ENCODE assay signal across 1 cellular context in genomic region chr7:107035446-107035845, GRCh38.
A peak's percentile ranks its signal among the peaks of the same experiment; 100 is the strongest.
TF ChIP-seq lines count a peak whose summit lies in the region.

No MANE protein-coding gene starts in this region.

TF ChIP-seq in K562, 482 proteins besides CTCF, POLR2A, EP300 and RAD21 (continued from another document and continues in another):
- TF ChIP-seq AFF4 (CRISPR knock-in tag; IDR thresholded peaks at IDR 0.05) (no peak), ID3 (CRISPR knock-in tag; IDR thresholded peaks at IDR 0.05) (no peak), ID3 (tag; IDR thresholded peaks at IDR 0.05) (no peak), TARDBP (IDR thresholded peaks at IDR 0.05) (no peak), SMC3 (conservative IDR thresholded peaks at IDR 0.05; ENCODE audit: insufficient read depth, low read depth, low read length) (no peak), ZNF263 (CRISPR knock-in tag; IDR thresholded peaks at IDR 0.05; ENCODE audit: borderline replicate concordance) (no peak), KDM5B (IDR thresholded peaks at IDR 0.05; ENCODE audit: insufficient replicate concordance, low read depth, low read length) (no peak), ZNF436 (CRISPR knock-in tag; IDR thresholded peaks at IDR 0.05) (no peak), ZBTB9 (CRISPR knock-in tag; IDR thresholded peaks at IDR 0.05) (0 out of 2 replicates have a peak, but pooled peaks have one; percentile 45), DPF2 (IDR thresholded peaks at IDR 0.05) (peak; percentile 99), CBX8 (IDR thresholded peaks at IDR 0.05; ENCODE audit: borderline replicate concordance, extremely low read depth, low read depth, low read length, poor library complexity, severe bottlenecking) (no peak), THAP12 (CRISPR knock-in tag; IDR thresholded peaks at IDR 0.05) (no peak), ZNF75A (CRISPR knock-in tag; IDR thresholded peaks at IDR 0.05) (no peak), XRCC5 (IDR thresholded peaks at IDR 0.05; ENCODE audit: low read depth, low read length) (no peak), CHD2 (IDR thresholded peaks at IDR 0.05; ENCODE audit: low read depth, low read length) (no peak), HDAC8 (tag; IDR thresholded peaks at IDR 0.05) (no peak), MTA2 (IDR thresholded peaks at IDR 0.05; ENCODE audit: low read depth) (peak; percentile 68), POLR3G (IDR thresholded peaks at IDR 0.05; ENCODE audit: extremely low read depth, insufficient read length, insufficient replicate concordance) (no peak), CSDE1 (IDR thresholded peaks at IDR 0.05) (0 out of 4 replicates have a peak, but pooled peaks of 1 of the 2 experiments have one; percentile 22), MCM2 (IDR thresholded peaks at IDR 0.05; ENCODE audit: low read depth) (no peak), POLR2B (IDR thresholded peaks at IDR 0.05; ENCODE audit: low read depth, partially characterized antibody) (no peak), CBFA2T3 (IDR thresholded peaks at IDR 0.05) (peak; percentile 92), DDX20 (tag; IDR thresholded peaks at IDR 0.05; ENCODE audit: low read depth) (no peak), ZNF165 (CRISPR knock-in tag; IDR thresholded peaks at IDR 0.05; ENCODE audit: borderline replicate concordance) (no peak), TAF7 (tag; IDR thresholded peaks at IDR 0.05) (no peak), RNF2 (IDR thresholded peaks at IDR 0.05) (peak; percentile 76; the same call in 1 of the 2 replicates), SMAD1 (IDR thresholded peaks at IDR 0.05; ENCODE audit: low read depth, low read length, partially characterized antibody) (no peak), BRD4 (IDR thresholded peaks at IDR 0.05) (no peak), ZNF184 (CRISPR knock-in tag; IDR thresholded peaks at IDR 0.05) (no peak), TFAM (CRISPR knock-in tag; conservative IDR thresholded peaks at IDR 0.05) (no peak), USF1 (CRISPR knock-in tag; IDR thresholded peaks at IDR 0.05) (no peak), CEBPG (CRISPR knock-in tag; IDR thresholded peaks at IDR 0.05) (no peak), CEBPG (tag; conservative IDR thresholded peaks at IDR 0.05 in 1 of 2, IDR thresholded peaks at IDR 0.05 in 1 of 2) (peak in 1 of 2 experiments; percentile 45; a peak in 1 of 4 replicates), MAFG (tag; conservative IDR thresholded peaks at IDR 0.05) (peak; percentile 11; the same call in 1 of the 2 replicates), BMI1 (IDR thresholded peaks at IDR 0.05; ENCODE audit: low read length) (no peak), ASH1L (IDR thresholded peaks at IDR 0.05; ENCODE audit: borderline replicate concordance, low read depth, partially characterized antibody) (no peak), MTA1 (IDR thresholded peaks at IDR 0.05; ENCODE audit: borderline replicate concordance) (peak; percentile 90), CREBBP (IDR thresholded peaks at IDR 0.05; ENCODE audit: low read depth, low read length) (no peak), HNRNPUL1 (IDR thresholded peaks at IDR 0.05; ENCODE audit: low read length) (no peak), RBM39 (optimal IDR thresholded peaks at IDR 0.05; ENCODE audit: low read depth, low read length) (no peak), FOXA1 (IDR thresholded peaks at IDR 0.05; ENCODE audit: borderline replicate concordance) (no peak), TRIM28 (IDR thresholded peaks at IDR 0.05) (no peak), ZFP1 (CRISPR knock-in tag; IDR thresholded peaks at IDR 0.05) (no peak), SOX6 (IDR thresholded peaks at IDR 0.05) (peak; percentile 83), HNRNPLL (IDR thresholded peaks at IDR 0.05; ENCODE audit: low read depth, low read length, poor library complexity, severe bottlenecking) (no peak), HLTF (IDR thresholded peaks at IDR 0.05) (no peak)
- TF ChIP-seq, protein P1, sequence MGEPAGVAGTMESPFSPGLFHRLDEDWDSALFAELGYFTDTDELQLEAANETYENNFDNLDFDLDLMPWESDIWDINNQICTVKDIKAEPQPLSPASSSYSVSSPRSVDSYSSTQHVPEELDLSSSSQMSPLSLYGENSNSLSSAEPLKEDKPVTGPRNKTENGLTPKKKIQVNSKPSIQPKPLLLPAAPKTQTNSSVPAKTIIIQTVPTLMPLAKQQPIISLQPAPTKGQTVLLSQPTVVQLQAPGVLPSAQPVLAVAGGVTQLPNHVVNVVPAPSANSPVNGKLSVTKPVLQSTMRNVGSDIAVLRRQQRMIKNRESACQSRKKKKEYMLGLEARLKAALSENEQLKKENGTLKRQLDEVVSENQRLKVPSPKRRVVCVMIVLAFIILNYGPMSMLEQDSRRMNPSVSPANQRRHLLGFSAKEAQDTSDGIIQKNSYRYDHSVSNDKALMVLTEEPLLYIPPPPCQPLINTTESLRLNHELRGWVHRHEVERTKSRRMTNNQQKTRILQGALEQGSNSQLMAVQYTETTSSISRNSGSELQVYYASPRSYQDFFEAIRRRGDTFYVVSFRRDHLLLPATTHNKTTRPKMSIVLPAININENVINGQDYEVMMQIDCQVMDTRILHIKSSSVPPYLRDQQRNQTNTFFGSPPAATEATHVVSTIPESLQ (CRISPR knock-in tag; IDR thresholded peaks at IDR 0.05): no peak
- TF ChIP-seq, protein P2, sequence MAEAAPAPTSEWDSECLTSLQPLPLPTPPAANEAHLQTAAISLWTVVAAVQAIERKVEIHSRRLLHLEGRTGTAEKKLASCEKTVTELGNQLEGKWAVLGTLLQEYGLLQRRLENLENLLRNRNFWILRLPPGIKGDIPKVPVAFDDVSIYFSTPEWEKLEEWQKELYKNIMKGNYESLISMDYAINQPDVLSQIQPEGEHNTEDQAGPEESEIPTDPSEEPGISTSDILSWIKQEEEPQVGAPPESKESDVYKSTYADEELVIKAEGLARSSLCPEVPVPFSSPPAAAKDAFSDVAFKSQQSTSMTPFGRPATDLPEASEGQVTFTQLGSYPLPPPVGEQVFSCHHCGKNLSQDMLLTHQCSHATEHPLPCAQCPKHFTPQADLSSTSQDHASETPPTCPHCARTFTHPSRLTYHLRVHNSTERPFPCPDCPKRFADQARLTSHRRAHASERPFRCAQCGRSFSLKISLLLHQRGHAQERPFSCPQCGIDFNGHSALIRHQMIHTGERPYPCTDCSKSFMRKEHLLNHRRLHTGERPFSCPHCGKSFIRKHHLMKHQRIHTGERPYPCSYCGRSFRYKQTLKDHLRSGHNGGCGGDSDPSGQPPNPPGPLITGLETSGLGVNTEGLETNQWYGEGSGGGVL (CRISPR knock-in tag; IDR thresholded peaks at IDR 0.05): no peak
- TF ChIP-seq, protein P3, sequence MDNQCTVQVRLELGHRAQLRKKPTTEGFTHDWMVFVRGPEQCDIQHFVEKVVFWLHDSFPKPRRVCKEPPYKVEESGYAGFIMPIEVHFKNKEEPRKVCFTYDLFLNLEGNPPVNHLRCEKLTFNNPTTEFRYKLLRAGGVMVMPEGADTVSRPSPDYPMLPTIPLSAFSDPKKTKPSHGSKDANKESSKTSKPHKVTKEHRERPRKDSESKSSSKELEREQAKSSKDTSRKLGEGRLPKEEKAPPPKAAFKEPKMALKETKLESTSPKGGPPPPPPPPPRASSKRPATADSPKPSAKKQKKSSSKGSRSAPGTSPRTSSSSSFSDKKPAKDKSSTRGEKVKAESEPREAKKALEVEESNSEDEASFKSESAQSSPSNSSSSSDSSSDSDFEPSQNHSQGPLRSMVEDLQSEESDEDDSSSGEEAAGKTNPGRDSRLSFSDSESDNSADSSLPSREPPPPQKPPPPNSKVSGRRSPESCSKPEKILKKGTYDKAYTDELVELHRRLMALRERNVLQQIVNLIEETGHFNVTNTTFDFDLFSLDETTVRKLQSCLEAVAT (IDR thresholded peaks at IDR 0.05): peak; percentile 58 to 76; a peak in 2 of 4 replicates
- TF ChIP-seq, protein P4, sequence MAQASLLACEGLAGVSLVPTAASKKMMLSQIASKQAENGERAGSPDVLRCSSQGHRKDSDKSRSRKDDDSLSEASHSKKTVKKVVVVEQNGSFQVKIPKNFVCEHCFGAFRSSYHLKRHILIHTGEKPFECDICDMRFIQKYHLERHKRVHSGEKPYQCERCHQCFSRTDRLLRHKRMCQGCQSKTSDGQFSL (CRISPR knock-in tag; IDR thresholded peaks at IDR 0.05): no peak
- TF ChIP-seq, protein P4 (tag; IDR thresholded peaks at IDR 0.05): no peak
- TF ChIP-seq, protein P5, sequence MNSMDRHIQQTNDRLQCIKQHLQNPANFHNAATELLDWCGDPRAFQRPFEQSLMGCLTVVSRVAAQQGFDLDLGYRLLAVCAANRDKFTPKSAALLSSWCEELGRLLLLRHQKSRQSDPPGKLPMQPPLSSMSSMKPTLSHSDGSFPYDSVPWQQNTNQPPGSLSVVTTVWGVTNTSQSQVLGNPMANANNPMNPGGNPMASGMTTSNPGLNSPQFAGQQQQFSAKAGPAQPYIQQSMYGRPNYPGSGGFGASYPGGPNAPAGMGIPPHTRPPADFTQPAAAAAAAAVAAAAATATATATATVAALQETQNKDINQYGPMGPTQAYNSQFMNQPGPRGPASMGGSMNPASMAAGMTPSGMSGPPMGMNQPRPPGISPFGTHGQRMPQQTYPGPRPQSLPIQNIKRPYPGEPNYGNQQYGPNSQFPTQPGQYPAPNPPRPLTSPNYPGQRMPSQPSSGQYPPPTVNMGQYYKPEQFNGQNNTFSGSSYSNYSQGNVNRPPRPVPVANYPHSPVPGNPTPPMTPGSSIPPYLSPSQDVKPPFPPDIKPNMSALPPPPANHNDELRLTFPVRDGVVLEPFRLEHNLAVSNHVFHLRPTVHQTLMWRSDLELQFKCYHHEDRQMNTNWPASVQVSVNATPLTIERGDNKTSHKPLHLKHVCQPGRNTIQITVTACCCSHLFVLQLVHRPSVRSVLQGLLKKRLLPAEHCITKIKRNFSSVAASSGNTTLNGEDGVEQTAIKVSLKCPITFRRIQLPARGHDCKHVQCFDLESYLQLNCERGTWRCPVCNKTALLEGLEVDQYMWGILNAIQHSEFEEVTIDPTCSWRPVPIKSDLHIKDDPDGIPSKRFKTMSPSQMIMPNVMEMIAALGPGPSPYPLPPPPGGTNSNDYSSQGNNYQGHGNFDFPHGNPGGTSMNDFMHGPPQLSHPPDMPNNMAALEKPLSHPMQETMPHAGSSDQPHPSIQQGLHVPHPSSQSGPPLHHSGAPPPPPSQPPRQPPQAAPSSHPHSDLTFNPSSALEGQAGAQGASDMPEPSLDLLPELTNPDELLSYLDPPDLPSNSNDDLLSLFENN (IDR thresholded peaks at IDR 0.05; ENCODE audit: low read depth in 2 of 2, low read length in 2 of 2): peak in 1 of 2 experiments; percentile 47; a peak in 1 of 4 replicates
